ENCODE assay signal across 8 cellular contexts in the genomic region with DNA sequence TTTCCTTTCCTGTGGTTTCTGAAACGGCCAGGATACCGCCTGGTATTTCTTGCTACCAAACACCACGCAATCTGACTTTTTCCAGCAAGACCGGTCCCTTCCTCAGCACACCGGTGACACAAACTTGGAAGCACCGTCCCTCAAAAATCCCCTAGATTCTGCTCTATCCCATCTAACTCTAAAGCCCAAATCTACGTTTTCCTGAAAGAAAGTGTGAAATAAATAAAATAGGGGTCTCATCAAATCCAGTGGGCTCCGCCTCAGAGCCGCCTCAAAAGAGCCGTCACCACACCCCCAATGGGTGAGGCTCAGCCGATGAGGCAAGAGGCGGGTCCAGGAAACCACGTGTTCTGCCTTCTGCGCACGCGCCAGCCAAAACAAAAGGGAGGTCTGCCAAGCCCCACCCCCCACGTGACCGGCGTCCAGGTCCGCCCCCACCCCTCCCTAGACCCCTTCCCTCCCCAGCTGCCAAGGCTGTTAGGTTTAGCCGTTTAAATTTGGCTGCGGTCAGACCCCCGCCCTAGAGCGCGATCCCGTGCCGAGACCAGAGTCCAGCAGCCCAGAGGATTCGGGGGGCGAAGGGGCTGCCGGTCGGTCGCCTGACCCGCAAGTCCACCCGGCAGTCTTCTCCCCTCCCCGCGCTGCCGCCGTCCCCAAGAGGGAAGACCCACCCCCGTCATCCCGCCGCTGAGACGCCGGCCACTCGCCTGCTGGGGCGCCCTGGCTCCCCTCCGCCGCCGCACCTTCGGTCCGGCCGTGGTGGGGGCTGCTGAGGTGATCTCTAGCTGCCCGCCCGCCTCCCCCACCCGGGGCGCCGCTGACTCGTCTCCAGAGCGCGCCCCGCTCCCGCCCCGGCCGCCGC. TPM values are rescaled to one million over a fixed set of nuclear protein-coding genes. Genes with fewer than 3 reads are reported as not detected.
DNase-seq lines count a peak whose midpoint lies in the region; ATAC-seq, FAIRE-seq and TF ChIP-seq lines count a peak whose summit lies in the region.

No MANE protein-coding gene starts in this region.

- peak; percentile 65 for ATAC-seq in HG02973 (IDR thresholded peaks at IDR 0.05; ENCODE audit: unreplicated experiment)

- TF ChIP-seq POLR2A in vagina (IDR thresholded peaks at IDR 0.05): peak; percentile 18 to 98

- peak; percentile 98 for FAIRE-seq in GM18507 (lab: Jason Lieb, UNC)

- H3K9me3 ChIP-seq in vagina: no peaks in the 10 kb centered on the region

- no peaks in the 10 kb centered on the region for H3K36me3 ChIP-seq in vagina

- H3K27me3 ChIP-seq in vagina: no peaks in the 10 kb centered on the region

- intact Hi-C loops in vagina (cut with DNase I): loop anchor here (10.0 kb wide), 1 partner anchor 166 kb away; the partner anchor contains the start of gene RPE

- TF ChIP-seq CTCF in astrocyte of the cerebellum (IDR thresholded peaks at IDR 0.05; ENCODE audit: low read depth, low read length, missing control alignments) (no peak), vagina (IDR thresholded peaks at IDR 0.05) (no peak)

- in situ Hi-C loops in astrocyte of the cerebellum (cut with HindIII; ENCODE audit: low sequenced_read_pairs): no loop called here

- peaks cover 46% of the 10 kb centered on the region for H3K4me1 ChIP-seq in vagina

- DNase-seq in GM18507 (ENCODE audit: extremely low spot score, insufficient read length, low read depth) (peak; percentile 85), NCI-H1930 (lab: John Stamatoyannopoulos, UW) (peak; percentile 90 to 91), T-helper 9 cell (peak; percentile 96), astrocyte of the cerebellum (ENCODE audit: low read depth) (peak; percentile 90), hepatic stellate cell (ENCODE audit: low spot score) (peak; percentile 83), putamen (ENCODE audit: low spot score) (peak; percentile 96), vagina (ENCODE audit: extremely low spot score in 2 of 2) (peak; percentile 97 to 98)

- H3K27ac ChIP-seq in vagina: peak overlapping the region; percentile 100

- peak overlapping the region; percentile 66 for H3K4me3 ChIP-seq in astrocyte of the cerebellum (ENCODE audit: low read depth, low read length)
- peak overlapping the region; percentile 92 to 98 for H3K4me3 ChIP-seq in vagina

RNA-seq across cellular contexts. Expression of gene KANSL1L, which starts 0.5 kb away (rescaled TPM):
- 29.7 TPM for total RNA-seq in vagina

RNA-seq across cellular contexts. Expression of gene ACADL, which starts 54.6 kb away (rescaled TPM):
- total RNA-seq in vagina: 10.6 TPM

Comparison
In these comparisons a context has a peak if more than half of its experiments do, and no peak if none do; other contexts are left out.
1. Peak in every context shown above with its lines: DNase-seq, ATAC-seq, H3K4me3 ChIP-seq and H3K27ac ChIP-seq.